ENCODE assay signal across 21 cellular contexts in genomic region chr2:207996848-207997247, GRCh38.
"Had no signal": no experiment of that assay in that cellular context is flagged by ENCODE, and none has a peak within 500 bp of the region (broad histone marks: within the 10 kb centered on the region; RNA-seq: fewer than 3 reads in every experiment).

No MANE protein-coding gene starts in this region.

- H3K27me3 Mint-ChIP-seq: activated CD4-positive, alpha-beta T cell treated with anti-CD3 and anti-CD28 coated beads, Interleukin-2, amount 10 ng/mL, durations not matched to agents 7 days and 5 days; activated naive CD8-positive, alpha-beta T cell treated with anti-CD3 and anti-CD28 coated beads, Interleukin-2, amount 50 U/mL, for 24 hours; activated T-cell treated with anti-CD3 and anti-CD28 coated beads, Interleukin-2, amount 50 U/mL, for 24 hours; central memory CD8-positive, alpha-beta T cell; natural killer cell treated with Interleukin-12 subunit alpha and Interleukin-12 subunit beta and Interleukin-15 and Interleukin-18, amount 100 ng/mL, for 72 hours; stimulated activated naive CD8-positive, alpha-beta T cell treated with anti-CD3 and anti-CD28 coated beads, Interleukin-15, Interleukin-2, amounts not matched to agents 100 ng/mL and 50 ng/mL, for 24 hours had no signal

- H3K4me3 Mint-ChIP-seq: activated CD4-positive, alpha-beta T cell treated with anti-CD3 and anti-CD28 coated beads, Interleukin-2, amount 10 ng/mL, durations not matched to agents 7 days and 5 days; activated CD8-positive, alpha-beta T cell treated with anti-CD3 and anti-CD28 coated beads, Interleukin-2, amount 10 ng/mL, durations not matched to agents 7 days and 5 days; activated naive CD8-positive, alpha-beta T cell treated with anti-CD3 and anti-CD28 coated beads, Interleukin-2, amount 50 U/mL, for 24 hours; activated T-cell treated with anti-CD3 and anti-CD28 coated beads, Interleukin-2, amount 50 U/mL, for 24 hours; central memory CD8-positive, alpha-beta T cell; natural killer cell treated with Interleukin-12 subunit alpha and Interleukin-12 subunit beta and Interleukin-15 and Interleukin-18, amount 100 ng/mL, for 72 hours; stimulated activated naive CD8-positive, alpha-beta T cell treated with anti-CD3 and anti-CD28 coated beads, Interleukin-15, Interleukin-2, amounts not matched to agents 100 ng/mL and 50 ng/mL, for 24 hours had no signal

- DNase-seq: activated CD4-positive, alpha-beta T cell treated with anti-CD3 and anti-CD28 coated beads, Interleukin-2, amount 10 ng/mL, durations not matched to agents 7 days and 5 days; activated CD8-positive, alpha-beta T cell treated with anti-CD3 and anti-CD28 coated beads, Interleukin-2, amount 10 ng/mL, durations not matched to agents 7 days and 5 days; activated naive CD4-positive, alpha-beta T cell treated with Interleukin-2 at 50 U/mL for 16 hours; activated naive CD8-positive, alpha-beta T cell treated with anti-CD3 and anti-CD28 coated beads, Interleukin-2, amount 50 U/mL, for 24 hours; activated T-cell treated with anti-CD3 and anti-CD28 coated beads, Interleukin-2, amount 50 U/mL, for 24 hours; colonic mucosa; foreskin melanocyte; glutamatergic neuron; hippocampal formation; left cardiac atrium; stimulated activated CD4-positive, alpha-beta T cell treated with anti-CD3 and anti-CD28 coated beads, Interleukin-2, amount 100 ng/mL, for 24 hours; T1000; transverse colon had no signal

- H3K4me3 ChIP-seq: ascending aorta, colonic mucosa, lung, suprapubic skin, transverse colon had no signal

- H3K4me1 ChIP-seq: ascending aorta, colonic mucosa, transverse colon had no signal

- H3K27ac Mint-ChIP-seq: activated CD4-positive, alpha-beta T cell treated with anti-CD3 and anti-CD28 coated beads, Interleukin-2, amount 10 ng/mL, durations not matched to agents 7 days and 5 days; activated CD8-positive, alpha-beta T cell treated with anti-CD3 and anti-CD28 coated beads, Interleukin-2, amount 10 ng/mL, durations not matched to agents 7 days and 5 days; activated T-cell treated with anti-CD3 and anti-CD28 coated beads, Interleukin-2, amount 50 U/mL, for 24 hours; natural killer cell treated with Interleukin-12 subunit alpha and Interleukin-12 subunit beta and Interleukin-15 and Interleukin-18, amount 100 ng/mL, for 72 hours had no signal

- H3K9me3 ChIP-seq: ascending aorta, colonic mucosa, suprapubic skin, transverse colon had no signal

- H3K27me3 ChIP-seq: ascending aorta, colonic mucosa, suprapubic skin, transverse colon had no signal

- H3K36me3 ChIP-seq: colonic mucosa had no signal

- H3K27ac ChIP-seq: ascending aorta, colonic mucosa, suprapubic skin, transverse colon had no signal

- ATAC-seq: activated CD4-positive, CD25-positive, alpha-beta regulatory T cell treated with anti-CD3 and anti-CD28 coated beads, Interleukin-2, amount 50 U/mL, for 24 hours; activated CD8-positive, alpha-beta T cell treated with anti-CD3 and anti-CD28 coated beads, Interleukin-2, amount 10 ng/mL, durations not matched to agents 7 days and 5 days; natural killer cell treated with Interleukin-12 subunit alpha and Interleukin-12 subunit beta and Interleukin-15 and Interleukin-18, amount 100 ng/mL, for 72 hours had no signal

- H3K9me3 Mint-ChIP-seq: activated CD4-positive, alpha-beta T cell treated with anti-CD3 and anti-CD28 coated beads, Interleukin-2, amount 10 ng/mL, durations not matched to agents 7 days and 5 days; activated naive CD8-positive, alpha-beta T cell treated with anti-CD3 and anti-CD28 coated beads, Interleukin-2, amount 50 U/mL, for 24 hours; activated T-cell treated with anti-CD3 and anti-CD28 coated beads, Interleukin-2, amount 50 U/mL, for 24 hours; activated T-helper 2 cell treated with anti-CD3 and anti-CD28 coated beads, Interferon-gamma antibody, Interleukin-2, Interleukin-4, amounts not matched to agents 10 μg/mL and 5 μg/mL and 100 μg/mL, durations not matched to agents 14 hours and 24 hours and 36 hours; central memory CD8-positive, alpha-beta T cell; natural killer cell treated with Interleukin-12 subunit alpha and Interleukin-12 subunit beta and Interleukin-15 and Interleukin-18, amount 100 ng/mL, for 72 hours; stimulated activated naive CD8-positive, alpha-beta T cell treated with anti-CD3 and anti-CD28 coated beads, Interleukin-15, Interleukin-2, amounts not matched to agents 100 ng/mL and 50 ng/mL, for 24 hours had no signal
